1 cellular context compared by ENCODE assay signal in the genomic region with DNA sequence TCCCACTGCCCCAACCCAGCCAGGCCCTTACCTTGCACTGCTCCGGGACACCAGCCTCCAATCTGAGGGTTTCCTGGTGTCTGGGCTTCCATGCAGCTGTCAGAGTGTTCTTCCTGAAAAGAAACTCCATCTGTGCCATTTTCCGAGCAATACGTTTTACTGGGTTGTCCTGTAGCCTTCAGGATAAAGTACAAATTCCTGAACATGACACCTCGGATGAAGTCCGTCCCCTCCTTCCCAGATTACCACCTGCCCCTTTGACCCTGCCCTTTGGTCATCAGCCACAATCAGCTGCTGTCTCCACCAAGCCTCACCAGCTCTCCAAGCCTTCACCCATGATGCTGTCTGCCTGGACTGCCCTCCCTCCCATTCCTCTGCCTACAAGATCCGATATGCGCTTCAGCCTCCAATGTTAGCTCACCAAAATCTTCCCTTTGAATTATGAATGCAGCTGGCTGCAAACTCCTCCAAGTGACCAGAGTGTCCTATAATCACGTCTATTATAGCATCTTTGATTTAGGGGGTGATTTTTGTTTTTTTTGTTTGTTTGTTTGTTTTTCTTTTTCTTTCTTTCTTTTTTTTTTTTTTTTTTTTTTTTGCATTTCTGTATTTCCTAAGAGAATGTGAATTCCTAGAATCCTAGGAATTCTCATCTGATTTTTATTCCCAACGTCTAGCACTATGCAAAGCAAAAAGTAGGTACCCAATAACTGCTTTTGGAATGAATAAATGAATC.
TF ChIP-seq lines count a peak whose summit lies in the region.

No MANE protein-coding gene starts in this region.

TF ChIP-seq in HepG2, 621 proteins besides CTCF, POLR2A, EP300 and RAD21 (continued from another document and continues in another):
- TF ChIP-seq, protein P1, sequence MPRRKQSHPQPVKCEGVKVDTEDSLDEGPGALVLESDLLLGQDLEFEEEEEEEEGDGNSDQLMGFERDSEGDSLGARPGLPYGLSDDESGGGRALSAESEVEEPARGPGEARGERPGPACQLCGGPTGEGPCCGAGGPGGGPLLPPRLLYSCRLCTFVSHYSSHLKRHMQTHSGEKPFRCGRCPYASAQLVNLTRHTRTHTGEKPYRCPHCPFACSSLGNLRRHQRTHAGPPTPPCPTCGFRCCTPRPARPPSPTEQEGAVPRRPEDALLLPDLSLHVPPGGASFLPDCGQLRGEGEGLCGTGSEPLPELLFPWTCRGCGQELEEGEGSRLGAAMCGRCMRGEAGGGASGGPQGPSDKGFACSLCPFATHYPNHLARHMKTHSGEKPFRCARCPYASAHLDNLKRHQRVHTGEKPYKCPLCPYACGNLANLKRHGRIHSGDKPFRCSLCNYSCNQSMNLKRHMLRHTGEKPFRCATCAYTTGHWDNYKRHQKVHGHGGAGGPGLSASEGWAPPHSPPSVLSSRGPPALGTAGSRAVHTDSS (CRISPR knock-in tag; conservative IDR thresholded peaks at IDR 0.05) = no peak
- TF ChIP-seq, protein P2, sequence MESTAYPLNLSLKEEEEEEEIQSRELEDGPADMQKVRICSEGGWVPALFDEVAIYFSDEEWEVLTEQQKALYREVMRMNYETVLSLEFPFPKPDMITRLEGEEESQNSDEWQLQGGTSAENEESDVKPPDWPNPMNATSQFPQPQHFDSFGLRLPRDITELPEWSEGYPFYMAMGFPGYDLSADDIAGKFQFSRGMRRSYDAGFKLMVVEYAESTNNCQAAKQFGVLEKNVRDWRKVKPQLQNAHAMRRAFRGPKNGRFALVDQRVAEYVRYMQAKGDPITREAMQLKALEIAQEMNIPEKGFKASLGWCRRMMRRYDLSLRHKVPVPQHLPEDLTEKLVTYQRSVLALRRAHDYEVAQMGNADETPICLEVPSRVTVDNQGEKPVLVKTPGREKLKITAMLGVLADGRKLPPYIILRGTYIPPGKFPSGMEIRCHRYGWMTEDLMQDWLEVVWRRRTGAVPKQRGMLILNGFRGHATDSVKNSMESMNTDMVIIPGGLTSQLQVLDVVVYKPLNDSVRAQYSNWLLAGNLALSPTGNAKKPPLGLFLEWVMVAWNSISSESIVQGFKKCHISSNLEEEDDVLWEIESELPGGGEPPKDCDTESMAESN (CRISPR knock-in tag; conservative IDR thresholded peaks at IDR 0.05) = peak; percentile 76
- TF ChIP-seq NR3C1 (CRISPR knock-in tag; IDR thresholded peaks at IDR 0.05) = no peak
- no peak for TF ChIP-seq PRPF4 (IDR thresholded peaks at IDR 0.05; ENCODE audit: low read depth, low read length, poor library complexity, severe bottlenecking)
- no peak for TF ChIP-seq RFX1 (IDR thresholded peaks at IDR 0.05)
- TF ChIP-seq, protein P3, sequence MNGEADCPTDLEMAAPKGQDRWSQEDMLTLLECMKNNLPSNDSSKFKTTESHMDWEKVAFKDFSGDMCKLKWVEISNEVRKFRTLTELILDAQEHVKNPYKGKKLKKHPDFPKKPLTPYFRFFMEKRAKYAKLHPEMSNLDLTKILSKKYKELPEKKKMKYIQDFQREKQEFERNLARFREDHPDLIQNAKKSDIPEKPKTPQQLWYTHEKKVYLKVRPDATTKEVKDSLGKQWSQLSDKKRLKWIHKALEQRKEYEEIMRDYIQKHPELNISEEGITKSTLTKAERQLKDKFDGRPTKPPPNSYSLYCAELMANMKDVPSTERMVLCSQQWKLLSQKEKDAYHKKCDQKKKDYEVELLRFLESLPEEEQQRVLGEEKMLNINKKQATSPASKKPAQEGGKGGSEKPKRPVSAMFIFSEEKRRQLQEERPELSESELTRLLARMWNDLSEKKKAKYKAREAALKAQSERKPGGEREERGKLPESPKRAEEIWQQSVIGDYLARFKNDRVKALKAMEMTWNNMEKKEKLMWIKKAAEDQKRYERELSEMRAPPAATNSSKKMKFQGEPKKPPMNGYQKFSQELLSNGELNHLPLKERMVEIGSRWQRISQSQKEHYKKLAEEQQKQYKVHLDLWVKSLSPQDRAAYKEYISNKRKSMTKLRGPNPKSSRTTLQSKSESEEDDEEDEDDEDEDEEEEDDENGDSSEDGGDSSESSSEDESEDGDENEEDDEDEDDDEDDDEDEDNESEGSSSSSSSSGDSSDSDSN (CRISPR knock-in tag; IDR thresholded peaks at IDR 0.05) = peak; percentile 78
- no peak for TF ChIP-seq EZH2 (conservative IDR thresholded peaks at IDR 0.05; ENCODE audit: low read depth, low read length)
- TF ChIP-seq, protein P4, sequence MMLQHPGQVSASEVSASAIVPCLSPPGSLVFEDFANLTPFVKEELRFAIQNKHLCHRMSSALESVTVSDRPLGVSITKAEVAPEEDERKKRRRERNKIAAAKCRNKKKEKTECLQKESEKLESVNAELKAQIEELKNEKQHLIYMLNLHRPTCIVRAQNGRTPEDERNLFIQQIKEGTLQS (CRISPR knock-in tag; IDR thresholded peaks at IDR 0.05) = peak; percentile 81
- TF ChIP-seq SKI (IDR thresholded peaks at IDR 0.05; ENCODE audit: partially characterized antibody) = peak; percentile 96
- TF ChIP-seq GLI4 (CRISPR knock-in tag; IDR thresholded peaks at IDR 0.05; ENCODE audit: borderline replicate concordance) = no peak
- peak; percentile 93 for TF ChIP-seq FOXO1 (CRISPR knock-in tag; IDR thresholded peaks at IDR 0.05)
- TF ChIP-seq ZNF558 (CRISPR knock-in tag; IDR thresholded peaks at IDR 0.05; ENCODE audit: borderline replicate concordance) = no peak
- TF ChIP-seq, protein P5, sequence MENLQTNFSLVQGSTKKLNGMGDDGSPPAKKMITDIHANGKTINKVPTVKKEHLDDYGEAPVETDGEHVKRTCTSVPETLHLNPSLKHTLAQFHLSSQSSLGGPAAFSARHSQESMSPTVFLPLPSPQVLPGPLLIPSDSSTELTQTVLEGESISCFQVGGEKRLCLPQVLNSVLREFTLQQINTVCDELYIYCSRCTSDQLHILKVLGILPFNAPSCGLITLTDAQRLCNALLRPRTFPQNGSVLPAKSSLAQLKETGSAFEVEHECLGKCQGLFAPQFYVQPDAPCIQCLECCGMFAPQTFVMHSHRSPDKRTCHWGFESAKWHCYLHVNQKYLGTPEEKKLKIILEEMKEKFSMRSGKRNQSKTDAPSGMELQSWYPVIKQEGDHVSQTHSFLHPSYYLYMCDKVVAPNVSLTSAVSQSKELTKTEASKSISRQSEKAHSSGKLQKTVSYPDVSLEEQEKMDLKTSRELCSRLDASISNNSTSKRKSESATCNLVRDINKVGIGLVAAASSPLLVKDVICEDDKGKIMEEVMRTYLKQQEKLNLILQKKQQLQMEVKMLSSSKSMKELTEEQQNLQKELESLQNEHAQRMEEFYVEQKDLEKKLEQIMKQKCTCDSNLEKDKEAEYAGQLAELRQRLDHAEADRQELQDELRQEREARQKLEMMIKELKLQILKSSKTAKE (CRISPR knock-in tag; IDR thresholded peaks at IDR 0.05; ENCODE audit: borderline replicate concordance) = peak; percentile 90
- TF ChIP-seq TGIF2 (CRISPR knock-in tag; IDR thresholded peaks at IDR 0.05) = peak; percentile 88
- TF ChIP-seq, protein P6, sequence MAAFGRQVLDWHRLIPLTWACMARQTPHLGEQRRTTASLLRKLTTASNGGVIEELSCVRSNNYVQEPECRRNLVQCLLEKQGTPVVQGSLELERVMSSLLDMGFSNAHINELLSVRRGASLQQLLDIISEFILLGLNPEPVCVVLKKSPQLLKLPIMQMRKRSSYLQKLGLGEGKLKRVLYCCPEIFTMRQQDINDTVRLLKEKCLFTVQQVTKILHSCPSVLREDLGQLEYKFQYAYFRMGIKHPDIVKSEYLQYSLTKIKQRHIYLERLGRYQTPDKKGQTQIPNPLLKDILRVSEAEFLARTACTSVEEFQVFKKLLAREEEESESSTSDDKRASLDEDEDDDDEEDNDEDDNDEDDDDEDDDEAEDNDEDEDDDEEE (CRISPR knock-in tag; IDR thresholded peaks at IDR 0.05) = no peak
- TF ChIP-seq NFYC (CRISPR knock-in tag; IDR thresholded peaks at IDR 0.05) = peak; percentile 25; the same call in 1 of the 2 replicates
- no peak for TF ChIP-seq ZNF703 (CRISPR knock-in tag; IDR thresholded peaks at IDR 0.05; ENCODE audit: borderline replicate concordance)
- TF ChIP-seq ZNF317 (CRISPR knock-in tag; IDR thresholded peaks at IDR 0.05) = peak; percentile 57; the same call in 1 of the 2 replicates
- 0 out of 2 replicates have a peak, but pooled peaks have one; percentile 62 for TF ChIP-seq SNAI1 (CRISPR knock-in tag; IDR thresholded peaks at IDR 0.05; ENCODE audit: borderline replicate concordance)
- TF ChIP-seq ZNF766 (CRISPR knock-in tag; IDR thresholded peaks at IDR 0.05; ENCODE audit: borderline replicate concordance) = no peak
- TF ChIP-seq ZNF713 (CRISPR knock-in tag; IDR thresholded peaks at IDR 0.05) = 0 out of 2 replicates have a peak, but pooled peaks have one; percentile 78
- TF ChIP-seq, protein P7, sequence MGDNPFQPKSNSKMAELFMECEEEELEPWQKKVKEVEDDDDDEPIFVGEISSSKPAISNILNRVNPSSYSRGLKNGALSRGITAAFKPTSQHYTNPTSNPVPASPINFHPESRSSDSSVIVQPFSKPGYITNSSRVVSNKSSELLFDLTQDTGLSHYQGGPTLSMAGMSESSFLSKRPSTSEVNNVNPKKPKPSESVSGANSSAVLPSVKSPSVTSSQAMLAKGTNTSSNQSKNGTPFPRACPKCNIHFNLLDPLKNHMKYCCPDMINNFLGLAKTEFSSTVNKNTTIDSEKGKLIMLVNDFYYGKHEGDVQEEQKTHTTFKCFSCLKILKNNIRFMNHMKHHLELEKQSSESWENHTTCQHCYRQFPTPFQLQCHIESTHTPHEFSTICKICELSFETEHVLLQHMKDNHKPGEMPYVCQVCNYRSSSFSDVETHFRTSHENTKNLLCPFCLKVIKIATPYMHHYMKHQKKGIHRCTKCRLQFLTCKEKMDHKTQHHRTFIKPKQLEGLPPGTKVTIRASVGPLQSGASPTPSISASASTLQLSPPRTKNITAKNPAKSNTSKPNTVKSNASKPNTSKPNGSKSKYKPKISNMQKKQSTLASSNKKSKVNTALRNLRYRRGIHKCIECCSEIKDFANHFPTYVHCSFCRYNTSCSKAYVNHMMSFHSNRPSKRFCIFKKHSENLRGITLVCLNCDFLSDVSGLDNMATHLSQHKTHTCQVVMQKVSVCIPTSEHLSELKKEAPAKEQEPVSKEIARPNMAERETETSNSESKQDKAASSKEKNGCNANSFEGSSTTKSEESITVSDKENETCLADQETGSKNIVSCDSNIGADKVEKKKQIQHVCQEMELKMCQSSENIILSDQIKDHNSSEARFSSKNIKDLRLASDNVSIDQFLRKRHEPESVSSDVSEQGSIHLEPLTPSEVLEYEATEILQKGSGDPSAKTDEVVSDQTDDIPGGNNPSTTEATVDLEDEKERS (CRISPR knock-in tag; IDR thresholded peaks at IDR 0.05) = peak; percentile 55; the same call in 1 of the 2 replicates
- no peak for TF ChIP-seq SP140L (CRISPR knock-in tag; IDR thresholded peaks at IDR 0.05; ENCODE audit: borderline replicate concordance)
- TF ChIP-seq NCOR1 (IDR thresholded peaks at IDR 0.05; ENCODE audit: borderline replicate concordance, low read length) = peak; percentile 99
- TF ChIP-seq, protein P8, sequence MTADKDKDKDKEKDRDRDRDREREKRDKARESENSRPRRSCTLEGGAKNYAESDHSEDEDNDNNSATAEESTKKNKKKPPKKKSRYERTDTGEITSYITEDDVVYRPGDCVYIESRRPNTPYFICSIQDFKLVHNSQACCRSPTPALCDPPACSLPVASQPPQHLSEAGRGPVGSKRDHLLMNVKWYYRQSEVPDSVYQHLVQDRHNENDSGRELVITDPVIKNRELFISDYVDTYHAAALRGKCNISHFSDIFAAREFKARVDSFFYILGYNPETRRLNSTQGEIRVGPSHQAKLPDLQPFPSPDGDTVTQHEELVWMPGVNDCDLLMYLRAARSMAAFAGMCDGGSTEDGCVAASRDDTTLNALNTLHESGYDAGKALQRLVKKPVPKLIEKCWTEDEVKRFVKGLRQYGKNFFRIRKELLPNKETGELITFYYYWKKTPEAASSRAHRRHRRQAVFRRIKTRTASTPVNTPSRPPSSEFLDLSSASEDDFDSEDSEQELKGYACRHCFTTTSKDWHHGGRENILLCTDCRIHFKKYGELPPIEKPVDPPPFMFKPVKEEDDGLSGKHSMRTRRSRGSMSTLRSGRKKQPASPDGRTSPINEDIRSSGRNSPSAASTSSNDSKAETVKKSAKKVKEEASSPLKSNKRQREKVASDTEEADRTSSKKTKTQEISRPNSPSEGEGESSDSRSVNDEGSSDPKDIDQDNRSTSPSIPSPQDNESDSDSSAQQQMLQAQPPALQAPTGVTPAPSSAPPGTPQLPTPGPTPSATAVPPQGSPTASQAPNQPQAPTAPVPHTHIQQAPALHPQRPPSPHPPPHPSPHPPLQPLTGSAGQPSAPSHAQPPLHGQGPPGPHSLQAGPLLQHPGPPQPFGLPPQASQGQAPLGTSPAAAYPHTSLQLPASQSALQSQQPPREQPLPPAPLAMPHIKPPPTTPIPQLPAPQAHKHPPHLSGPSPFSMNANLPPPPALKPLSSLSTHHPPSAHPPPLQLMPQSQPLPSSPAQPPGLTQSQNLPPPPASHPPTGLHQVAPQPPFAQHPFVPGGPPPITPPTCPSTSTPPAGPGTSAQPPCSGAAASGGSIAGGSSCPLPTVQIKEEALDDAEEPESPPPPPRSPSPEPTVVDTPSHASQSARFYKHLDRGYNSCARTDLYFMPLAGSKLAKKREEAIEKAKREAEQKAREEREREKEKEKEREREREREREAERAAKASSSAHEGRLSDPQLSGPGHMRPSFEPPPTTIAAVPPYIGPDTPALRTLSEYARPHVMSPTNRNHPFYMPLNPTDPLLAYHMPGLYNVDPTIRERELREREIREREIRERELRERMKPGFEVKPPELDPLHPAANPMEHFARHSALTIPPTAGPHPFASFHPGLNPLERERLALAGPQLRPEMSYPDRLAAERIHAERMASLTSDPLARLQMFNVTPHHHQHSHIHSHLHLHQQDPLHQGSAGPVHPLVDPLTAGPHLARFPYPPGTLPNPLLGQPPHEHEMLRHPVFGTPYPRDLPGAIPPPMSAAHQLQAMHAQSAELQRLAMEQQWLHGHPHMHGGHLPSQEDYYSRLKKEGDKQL (CRISPR knock-in tag; IDR thresholded peaks at IDR 0.05; ENCODE audit: low read depth) = peak; percentile 79; the same call in 1 of the 2 replicates
- TF ChIP-seq TCF12 (IDR thresholded peaks at IDR 0.05) = no peak
- TF ChIP-seq TCF12 (CRISPR knock-in tag; IDR thresholded peaks at IDR 0.05) = peak; percentile 90; the same call in 1 of the 2 replicates
